In genomic region chr4:1300466-1301455, GRCh38 we compare ENCODE assay signal across 8 cellular contexts. TPM values are rescaled to one million over a fixed set of nuclear protein-coding genes. Genes with fewer than 3 reads are reported as not detected.
DNase-seq lines count a peak whose midpoint lies in the region; ATAC-seq and TF ChIP-seq lines count a peak whose summit lies in the region.

No MANE protein-coding gene starts in this region.

- H3K36me3 Mint-ChIP-seq in H9 (ENCODE audit: insufficient read depth in 1 of 3, low read depth in 3 of 3) = peaks cover 4 to 47% (median 31%) of the 10 kb centered on the region in 3 experiments

- H2BK15ac ChIP-seq in H9 (ENCODE audit: low read depth, low read length) = no peak overlapping the region

- H3K27me3 ChIP-seq in WERI-Rb-1 (ENCODE audit: insufficient read depth, low read depth, severe bottlenecking) = no peaks in the 10 kb centered on the region
- H3K27me3 ChIP-seq in gastroesophageal sphincter = no peaks in the 10 kb centered on the region
- no peaks in the 10 kb centered on the region for H3K27me3 ChIP-seq in H9 (ENCODE audit: insufficient read depth, low read length)

- H4K5ac ChIP-seq in H9 (ENCODE audit: insufficient read length, low read depth, low read length) = no peak overlapping the region

- H2AK5ac ChIP-seq in H9 (ENCODE audit: insufficient read length, low read length) = no peak overlapping the region

- no peak overlapping the region for H3K18ac ChIP-seq in H9 (ENCODE audit: insufficient read length, low read depth, low read length)

- H3T11ph ChIP-seq in H9 (ENCODE audit: low read length) = no peak overlapping the region

- H3K9me3 ChIP-seq in WERI-Rb-1 (ENCODE audit: severe bottlenecking) (no peaks in the 10 kb centered on the region), gastroesophageal sphincter (no peaks in the 10 kb centered on the region), H9 (ENCODE audit: control insufficient read depth, low read depth, low read length) (no peaks in the 10 kb centered on the region)

- WGBS in gastroesophageal sphincter (ENCODE audit: low coverage in 1 of 2), 2 donors = 71% methylated on average over 7 to 11 of the region's 40 CpGs
- no CpG with 5 or more reads among the region's 40 CpGs for WGBS in H9 (ENCODE audit: extremely low coverage, insufficient read length, low lambda C conversion rate)

- no peak overlapping the region for H2BK12ac ChIP-seq in H9 (ENCODE audit: insufficient read length, low read depth, low read length)

- H3K4me3 Mint-ChIP-seq in H9 = no peak overlapping the region

- H3K4me1 ChIP-seq in gastroesophageal sphincter = peaks cover 0 to 27% (median 0%) of the 10 kb centered on the region in 3 donors
- H3K4me1 ChIP-seq in H9 (ENCODE audit: insufficient read depth, low read length) = no peaks in the 10 kb centered on the region

- ATAC-seq in gastroesophageal sphincter (peak; percentile 82), GM18502 (IDR thresholded peaks at IDR 0.05; ENCODE audit: poor library complexity, unreplicated experiment) (no peak), HG03432 (IDR thresholded peaks at IDR 0.05; ENCODE audit: unreplicated experiment) (no peak), GM18868 (IDR thresholded peaks at IDR 0.05; ENCODE audit: unreplicated experiment) (no peak)

- H3K4me3 ChIP-seq in WERI-Rb-1 (ENCODE audit: low read depth, low read length) (peak overlapping the region; percentile 33), gastroesophageal sphincter (no peak overlapping the region)

- H3K79me2 ChIP-seq in H9 (ENCODE audit: insufficient read depth, low read length) = peaks cover 37% of the 10 kb centered on the region; the same call in 1 of the 2 replicates

- H2BK120ac ChIP-seq in H9 (ENCODE audit: low read depth, low read length, poor library complexity, severe bottlenecking) = no peak overlapping the region

- no peaks in the 10 kb centered on the region for H3K23me2 ChIP-seq in H9 (ENCODE audit: insufficient read length, low read depth, low read length, poor library complexity, severe bottlenecking)

- no peak overlapping the region for H3K4me2 ChIP-seq in H9 (ENCODE audit: insufficient read depth, insufficient read length, low read length)

- peaks cover 49% of the 10 kb centered on the region for H3K36me3 ChIP-seq in WERI-Rb-1
- peaks cover 0 to 60% of the 10 kb centered on the region in 2 donors for H3K36me3 ChIP-seq in gastroesophageal sphincter

- H2BK20ac ChIP-seq in H9 (ENCODE audit: low read depth, low read length, poor library complexity, severe bottlenecking) = no peak overlapping the region

- no peaks in the 10 kb centered on the region for H4K20me1 ChIP-seq in H9 (ENCODE audit: control insufficient read depth, insufficient read depth, insufficient read length)

- TF ChIP-seq CTCF in WERI-Rb-1 (IDR thresholded peaks at IDR 0.05; ENCODE audit: low read depth, low read length) (no peak), gastroesophageal sphincter (IDR thresholded peaks at IDR 0.05) (no peak), H9 (conservative IDR thresholded peaks at IDR 0.05) (no peak)

- H3K9me3 Mint-ChIP-seq in H9 = no peaks in the 10 kb centered on the region

- no peak overlapping the region for H2BK5ac ChIP-seq in H9 (ENCODE audit: insufficient read length, low read length)

- TF ChIP-seq EP300 in gastroesophageal sphincter (IDR thresholded peaks at IDR 0.05) = no peak

- peak overlapping the region; percentile 77 for H3K27ac ChIP-seq in WERI-Rb-1
- peak overlapping the region in 3 of 4 donors; percentile 7 to 17 (median 15) for H3K27ac ChIP-seq in gastroesophageal sphincter
- no peak overlapping the region for H3K27ac ChIP-seq in H9 (ENCODE audit: insufficient read length, low read depth, low read length)

- H4K91ac ChIP-seq in H9 (ENCODE audit: insufficient read length, low read depth, low read length) = no peak overlapping the region

- H3K23ac ChIP-seq in H9 (ENCODE audit: insufficient read length, low read depth, low read length) = no peak overlapping the region

- H3K27me3 Mint-ChIP-seq in H9 (ENCODE audit: low read depth) = no peaks in the 10 kb centered on the region

- H3K4ac ChIP-seq in H9 (ENCODE audit: low read depth, low read length) = no peak overlapping the region

- DNase-seq in HCEC 1CT (peak; percentile 26), WERI-Rb-1 (peak; percentile 60), putamen (ENCODE audit: low spot score) (peak; percentile 74), H9 (no peak)

- no peak overlapping the region for H2AFZ ChIP-seq in H9 (ENCODE audit: low read length)

- H3K9ac ChIP-seq in H9 (ENCODE audit: extremely low read depth, insufficient read length, low read length) = no peak overlapping the region

- peak overlapping the region in 1 of 3 experiments; percentile 18; a peak in 1 of 7 replicates for H3K27ac Mint-ChIP-seq in H9

- no peak overlapping the region for H4K8ac ChIP-seq in H9 (replicated peaks; ENCODE audit: insufficient read length, low read depth, low read length)

- peaks cover 9% of the 10 kb centered on the region for H3K79me1 ChIP-seq in H9 (ENCODE audit: insufficient read depth, low read depth, low read length, poor library complexity, severe bottlenecking)

- peaks cover 17 to 19% of the 10 kb centered on the region in 2 experiments for H3K4me1 Mint-ChIP-seq in H9

- H3K56ac ChIP-seq in H9 (ENCODE audit: insufficient read length, low read depth, low read length) = no peak overlapping the region

- H3K14ac ChIP-seq in H9 (ENCODE audit: insufficient read depth, low read length) = no peak overlapping the region

- TF ChIP-seq POLR2A in gastroesophageal sphincter (IDR thresholded peaks at IDR 0.05) = no peak

RNA-seq across cellular contexts. Expression of gene MAEA, which starts 11.1 kb away (rescaled TPM):
- 10 to 100 TPM; 47.2 to 62.1 (median 53.9) TPM for total RNA-seq in gastroesophageal sphincter
- total RNA-seq in H9 (2021) = 85.6 and 89.5 TPM in 2 replicates

RNA-seq across cellular contexts. Expression of gene UVSSA, which starts 46.2 kb away (rescaled TPM):
- total RNA-seq in gastroesophageal sphincter = 10 to 100 TPM in 2 of 4 donors, 1 to 10 TPM in 2; 3.1 to 24.1 (median 9.9) TPM
- total RNA-seq in H9 (2021) = 15.9 and 18.3 TPM in 2 replicates

RNA-seq across cellular contexts. Expression of gene CTBP1, which starts 51.8 kb away (rescaled TPM):
- total RNA-seq in gastroesophageal sphincter (100 to 1,000 TPM; 126 to 271 (median 164) TPM), H9 (2021) (128 and 136 TPM in 2 replicates)
